In the genomic region with DNA sequence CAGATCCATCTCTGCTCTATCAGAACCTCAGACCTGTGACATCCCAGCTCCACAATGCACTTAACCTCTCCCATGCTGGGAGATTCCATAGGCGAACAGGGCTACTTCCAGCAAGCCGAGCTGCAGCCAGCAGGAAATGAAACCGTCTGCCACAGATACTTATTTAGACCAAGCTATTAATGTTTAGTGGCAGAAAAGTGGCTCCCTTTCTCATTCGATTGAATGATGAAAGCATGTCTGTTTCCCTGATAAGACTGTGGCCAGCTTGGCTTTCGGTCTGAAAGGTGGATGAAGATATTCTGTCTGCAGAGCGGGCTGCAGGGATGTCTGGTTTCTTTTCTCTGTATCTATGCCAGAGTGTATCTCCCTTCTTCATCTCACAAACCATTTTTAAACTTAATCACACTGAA, we compare ENCODE assay signal across 15 cellular contexts.
A peak's percentile ranks its signal among the peaks of the same experiment; 100 is the strongest.
DNase-seq lines count a peak whose midpoint lies in the region; ATAC-seq and TF ChIP-seq lines count a peak whose summit lies in the region.
"Had no signal": no experiment of that assay in that cellular context is flagged by ENCODE, and none has a peak within 500 bp of the region (broad histone marks: within the 10 kb centered on the region; RNA-seq: fewer than 3 reads in every experiment).

No MANE protein-coding gene starts in this region.

- H3K79me2 ChIP-seq in Karpas-422 (ENCODE audit: low read length), result no peaks in the 10 kb centered on the region

- no peak overlapping the region for H3K18ac ChIP-seq in mesenchymal stem cell (ENCODE audit: low read depth in 1 of 2, low read length in 2 of 2)

- no peaks in the 10 kb centered on the region for H3K4me1 Mint-ChIP-seq in activated T-cell treated with anti-CD3 and anti-CD28 coated beads, Interleukin-2, amount 50 U/mL, for 72 hours (ENCODE audit: low read depth)
- peaks cover 34% of the 10 kb centered on the region for H3K4me1 Mint-ChIP-seq in type B pancreatic cell (ENCODE audit: unreplicated experiment)

- H4K8ac ChIP-seq in mesenchymal stem cell (ENCODE audit: low read length), result no peak overlapping the region

- H2BK12ac ChIP-seq in mesenchymal stem cell (ENCODE audit: low read length in 2 of 2), result no peak overlapping the region

- no peak for ATAC-seq in activated T-cell treated with anti-CD3 and anti-CD28 coated beads, Interleukin-2, amount 50 U/mL, for 72 hours (replicated peaks in 1 of 2)
- ATAC-seq in GM21423 (IDR thresholded peaks at IDR 0.05; ENCODE audit: unreplicated experiment), result no peak
- ATAC-seq: A549; naive thymus-derived CD4-positive, alpha-beta T cell had no signal

- H3K9me2 ChIP-seq in Karpas-422 (replicated peaks; ENCODE audit: insufficient read depth, low read length), result no peaks in the 10 kb centered on the region

- H3K36me3 Mint-ChIP-seq in activated T-cell treated with anti-CD3 and anti-CD28 coated beads, Interleukin-2, amount 50 U/mL, for 72 hours (ENCODE audit: insufficient read depth in 2 of 2), result no peaks in the 10 kb centered on the region
- H3K36me3 Mint-ChIP-seq in type B pancreatic cell, result no peaks in the 10 kb centered on the region
- H3K36me3 Mint-ChIP-seq: naive thymus-derived CD4-positive, alpha-beta T cell had no signal

- H3K36me3 ChIP-seq in mesenchymal stem cell (ENCODE audit: control insufficient read depth in 1 of 2, insufficient read depth in 2 of 2, low read depth in 1 of 2, low read length in 2 of 2), result no peaks in the 10 kb centered on the region
- H3K36me3 ChIP-seq in Karpas-422 (ENCODE audit: insufficient read depth, low read length), result no peaks in the 10 kb centered on the region
- H3K36me3 ChIP-seq: tibial artery had no signal

- no peak overlapping the region for H2AK5ac ChIP-seq in mesenchymal stem cell (ENCODE audit: low read length, severe bottlenecking)

- H2BK15ac ChIP-seq in mesenchymal stem cell (ENCODE audit: low read depth, poor library complexity, severe bottlenecking), result no peak overlapping the region

- no peaks in the 10 kb centered on the region for H3K27me3 ChIP-seq in mesenchymal stem cell (ENCODE audit: control insufficient read depth in 1 of 2, insufficient read depth in 1 of 2, low read length in 2 of 2)
- no peaks in the 10 kb centered on the region for H3K27me3 ChIP-seq in Karpas-422 (ENCODE audit: low read length)
- H3K27me3 ChIP-seq: tibial artery had no signal

- no peaks in the 10 kb centered on the region for H4K20me1 ChIP-seq in Karpas-422 (ENCODE audit: insufficient read depth, low read depth, low read length)

- peak overlapping the region; percentile 12 for H3K27ac Mint-ChIP-seq in activated T-cell treated with anti-CD3 and anti-CD28 coated beads, Interleukin-2, amount 50 U/mL, for 72 hours
- H3K27ac Mint-ChIP-seq in type B pancreatic cell, result no peak overlapping the region

- H2AFZ ChIP-seq in mesenchymal stem cell (ENCODE audit: low read depth, low read length), result no peak overlapping the region
- no peak overlapping the region for H2AFZ ChIP-seq in Karpas-422 (ENCODE audit: low read length)

- peak overlapping the region in 1 of 2 donors; percentile 58 for H3K4me3 Mint-ChIP-seq in activated T-cell treated with anti-CD3 and anti-CD28 coated beads, Interleukin-2, amount 50 U/mL, for 72 hours
- peak overlapping the region; percentile 22 for H3K4me3 Mint-ChIP-seq in type B pancreatic cell

- H3K9me3 Mint-ChIP-seq in activated T-cell treated with anti-CD3 and anti-CD28 coated beads, Interleukin-2, amount 50 U/mL, for 72 hours, result peaks cover 0 to 1% of the 10 kb centered on the region in 2 donors
- H3K9me3 Mint-ChIP-seq in type B pancreatic cell, result peaks cover 7% of the 10 kb centered on the region
- H3K9me3 Mint-ChIP-seq: naive thymus-derived CD4-positive, alpha-beta T cell had no signal

- H3K27me3 Mint-ChIP-seq in activated T-cell treated with anti-CD3 and anti-CD28 coated beads, Interleukin-2, amount 50 U/mL, for 72 hours (ENCODE audit: low read depth), result no peaks in the 10 kb centered on the region
- peaks cover 3% of the 10 kb centered on the region for H3K27me3 Mint-ChIP-seq in type B pancreatic cell

- DNase-seq in activated T-cell treated with anti-CD3 and anti-CD28 coated beads, Interleukin-2, amount 50 U/mL, for 72 hours, result no peak
- DNase-seq in activated T-cell treated with anti-CD3 and anti-CD28 coated beads, Interleukin-2, amount 50 U/mL, for 1 hour, result no peak
- DNase-seq in astrocyte of the spinal cord (ENCODE audit: low read depth, low spot score) (peak; percentile 32), mesenchymal stem cell (peak; percentile 61), type B pancreatic cell (ENCODE audit: extremely low spot score, unreplicated experiment) (no peak), Karpas-422 (no peak), NCI-H774 (lab: John Stamatoyannopoulos, UW) (no peak)
- DNase-seq: amniotic stem cell; DMS 273 treated with DMSO at 0.1 percent for 48 hours; naive thymus-derived CD4-positive, alpha-beta T cell; stimulated activated CD4-positive, alpha-beta T cell treated with anti-CD3 and anti-CD28 coated beads, Interleukin-15, amount 100 ng/mL, for 24 hours; tibial artery; WERI-Rb-1 had no signal

- no peak overlapping the region for H3K4me3 ChIP-seq in astrocyte of the spinal cord (ENCODE audit: low read depth, low read length)
- H3K4me3 ChIP-seq in mesenchymal stem cell (ENCODE audit: insufficient read depth in 1 of 2, low read depth in 1 of 2, low read length in 2 of 2), result peak overlapping the region in 1 of 2 experiments; percentile 31
- H3K4me3 ChIP-seq in Karpas-422 (ENCODE audit: low read length), result no peak overlapping the region
- H3K4me3 ChIP-seq: A549, tibial artery had no signal

- no peak overlapping the region for H2BK120ac ChIP-seq in mesenchymal stem cell (ENCODE audit: low read depth, low read length)

- in situ Hi-C loops in astrocyte of the spinal cord (cut with HindIII; ENCODE audit: low sequenced_read_pairs), result no loop called here

- peak overlapping the region; percentile 67 for H3K4me2 ChIP-seq in mesenchymal stem cell (ENCODE audit: low read length, poor library complexity, severe bottlenecking)
- no peak overlapping the region for H3K4me2 ChIP-seq in Karpas-422 (ENCODE audit: low read depth, low read length, poor library complexity, severe bottlenecking)
- H3K4me2 ChIP-seq: A549 had no signal

- peaks cover 4% of the 10 kb centered on the region for H3K4me1 ChIP-seq in mesenchymal stem cell (ENCODE audit: control insufficient read depth, insufficient read depth, low read depth, low read length)
- H3K4me1 ChIP-seq in Karpas-422 (ENCODE audit: low read length), result peaks cover 7% of the 10 kb centered on the region
- H3K4me1 ChIP-seq: A549, tibial artery had no signal

- H3K9me3 ChIP-seq in mesenchymal stem cell (ENCODE audit: control insufficient read depth, low read length), result no peaks in the 10 kb centered on the region
- no peaks in the 10 kb centered on the region for H3K9me3 ChIP-seq in Karpas-422 (ENCODE audit: low read length)
- H3K9me3 ChIP-seq: A549, tibial artery had no signal

- H4K91ac ChIP-seq in mesenchymal stem cell (ENCODE audit: low read length), result no peak overlapping the region

- no peak overlapping the region for H3K23ac ChIP-seq in mesenchymal stem cell (ENCODE audit: low read length in 2 of 2)

- TF ChIP-seq CTCF in astrocyte of the spinal cord (IDR thresholded peaks at IDR 0.05; ENCODE audit: low read depth, low read length), result no peak
- TF ChIP-seq CTCF in type B pancreatic cell (conservative IDR thresholded peaks at IDR 0.05), result no peak

- peak overlapping the region; percentile 29 for H3K9ac ChIP-seq in mesenchymal stem cell (ENCODE audit: low read length)
- H3K9ac ChIP-seq in Karpas-422 (ENCODE audit: low read length), result no peak overlapping the region

- peaks cover 6% of the 10 kb centered on the region for H3K79me1 ChIP-seq in mesenchymal stem cell (replicated peaks; ENCODE audit: low read length, poor library complexity, severe bottlenecking)

- H3K4ac ChIP-seq in mesenchymal stem cell (ENCODE audit: low read depth in 1 of 2, low read length in 2 of 2), result no peak overlapping the region

- 19% methylated on average over 4 of the region's 6 CpGs for WGBS in mesenchymal stem cell

- peak overlapping the region; percentile 0 for H3K27ac ChIP-seq in mesenchymal stem cell (ENCODE audit: low read length, poor library complexity, severe bottlenecking)
- no peak overlapping the region for H3K27ac ChIP-seq in Karpas-422 (ENCODE audit: low read length)
- H3K27ac ChIP-seq: A549, tibial artery, WERI-Rb-1 had no signal

- no peak overlapping the region for H3K14ac ChIP-seq in mesenchymal stem cell (ENCODE audit: low read length in 2 of 2)

- no peak overlapping the region for H2BK5ac ChIP-seq in mesenchymal stem cell (ENCODE audit: low read depth, low read length, poor library complexity, severe bottlenecking)

Comparison
In these comparisons a context has a peak if more than half of its experiments do, and no peak if none do; other contexts are left out.
1. DNase-seq: peak in astrocyte of the spinal cord (single experiment) and mesenchymal stem cell (single experiment); none in activated T-cell treated with anti-CD3 and anti-CD28 coated beads, Interleukin-2, amount 50 U/mL, for 72 hours (0 of 2), activated T-cell treated with anti-CD3 and anti-CD28 coated beads, Interleukin-2, amount 50 U/mL, for 1 hour (single experiment), type B pancreatic cell (single experiment), Karpas-422 (single experiment) and NCI-H774 (single experiment).